ENCODE assay signal across 8 cellular contexts in the genomic region with DNA sequence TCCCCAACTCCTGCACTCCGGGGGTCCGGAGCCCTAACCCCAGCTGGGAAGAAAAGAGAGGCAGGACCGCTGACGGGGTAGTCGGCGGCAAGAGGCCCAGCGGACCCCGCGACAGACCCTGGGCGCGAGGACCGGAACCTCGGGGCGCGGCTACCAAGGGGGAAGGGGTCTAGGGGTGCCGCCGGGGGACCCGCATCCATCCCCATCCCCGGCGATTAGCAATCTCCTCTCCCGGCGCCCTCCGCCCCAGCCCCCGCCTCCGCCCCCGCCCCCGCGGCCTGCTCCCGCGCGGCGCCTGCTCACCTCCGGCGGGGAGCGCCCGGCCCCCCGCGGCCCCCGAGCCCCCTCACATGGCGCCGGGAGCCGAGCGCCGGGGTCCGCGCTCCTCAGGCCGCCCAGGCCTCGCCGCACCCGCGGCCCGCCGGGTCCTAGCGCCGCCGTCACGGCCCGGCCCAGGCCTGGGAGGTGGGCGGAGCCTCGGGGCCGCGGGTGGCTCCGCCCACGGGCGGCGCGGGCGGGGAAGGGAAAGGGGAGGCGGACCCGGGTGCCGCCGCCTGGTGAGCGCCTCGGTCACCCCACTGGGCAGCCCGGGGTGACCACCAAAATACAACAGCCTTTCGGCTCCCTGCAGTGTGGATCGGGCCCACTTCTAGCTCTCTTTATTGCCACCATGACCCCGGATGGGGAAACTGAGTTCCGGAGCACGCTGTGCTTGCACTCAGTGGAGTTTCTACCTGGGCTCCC. TPM values are rescaled to one million over a fixed set of nuclear protein-coding genes. Genes with fewer than 3 reads are reported as not detected.
DNase-seq lines count a peak whose midpoint lies in the region; ATAC-seq, FAIRE-seq and TF ChIP-seq lines count a peak whose summit lies in the region.

A gene with protein sequence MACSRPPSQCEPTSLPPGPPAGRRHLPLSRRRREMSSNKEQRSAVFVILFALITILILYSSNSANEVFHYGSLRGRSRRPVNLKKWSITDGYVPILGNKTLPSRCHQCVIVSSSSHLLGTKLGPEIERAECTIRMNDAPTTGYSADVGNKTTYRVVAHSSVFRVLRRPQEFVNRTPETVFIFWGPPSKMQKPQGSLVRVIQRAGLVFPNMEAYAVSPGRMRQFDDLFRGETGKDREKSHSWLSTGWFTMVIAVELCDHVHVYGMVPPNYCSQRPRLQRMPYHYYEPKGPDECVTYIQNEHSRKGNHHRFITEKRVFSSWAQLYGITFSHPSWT (minus strand): TSS at position 404 of the 744 bp plus-strand sequence. CDS start 1,622 bp downstream, outside the sequence.

- peak within 1 kb of the TSS; percentile 83 for H2AFZ ChIP-seq in osteoblast (ENCODE audit: low read length)

- H3K4me1 ChIP-seq in adipocyte (ENCODE audit: control insufficient read depth, insufficient read depth, low read length) (peaks cover 53% of the 10 kb centered on the region), osteoblast (ENCODE audit: insufficient read depth, low read length) (peaks cover 38% of the 10 kb centered on the region), upper lobe of left lung (peaks cover 70 to 78% (median 73%) of the 10 kb centered on the region in 4 donors)

- 1 to 9% methylated on average over 4 to 14 of the region's 80 CpGs for WGBS in upper lobe of left lung, 2 donors

- H3K4me3 ChIP-seq in adipocyte (ENCODE audit: low read length) (peak within 1 kb of the TSS; percentile 92), osteoblast (ENCODE audit: insufficient read depth, low read length) (peak within 1 kb of the TSS; percentile 95), upper lobe of left lung (peak within 1 kb of the TSS; percentile 90 to 98 (median 94))

- no peaks in the 10 kb centered on the region for H3K27me3 Mint-ChIP-seq in CD4-positive, alpha-beta T cell

- no peak for TF ChIP-seq EP300 in upper lobe of left lung (IDR thresholded peaks at IDR 0.05)

- TF ChIP-seq POLR2A in upper lobe of left lung (IDR thresholded peaks at IDR 0.05), result peak in 2 of 4 donors; percentile 48 to 59

- intact Hi-C loops in CD4-positive, alpha-beta T cell (cut with DNase I, micrococcal nuclease), result loop anchor here (1.0 to 5.0 kb wide), 2 partner anchors 18 to 37 kb away; a partner anchor contains a TSS
- intact Hi-C loops in Right ventricle myocardium inferior (cut with DNase I), result no loop called here

- peak in 9 of 10 experiments; percentile 32 to 74 (median 60) for DNase-seq in CD4-positive, alpha-beta T cell
- DNase-seq in HTR-8/SVneo (ENCODE audit: insufficient read length, low spot score) (peak; percentile 73), adipocyte (ENCODE audit: low read depth) (peak; percentile 94), Right ventricle myocardium inferior (ENCODE audit: missing footprints) (peak; percentile 89), osteoblast (ENCODE audit: insufficient read length, low spot score, missing footprints) (peak; percentile 99), upper lobe of left lung (peak; percentile 81 to 97)

- H3K4me1 Mint-ChIP-seq in CD4-positive, alpha-beta T cell (ENCODE audit: low read depth), result peaks cover 45% of the 10 kb centered on the region

- H3K79me2 ChIP-seq in osteoblast (ENCODE audit: insufficient read depth, low read length), result peaks cover 28% of the 10 kb centered on the region

- H3K36me3 ChIP-seq in adipocyte (ENCODE audit: control insufficient read depth, insufficient read depth, low read length, severe bottlenecking) (peaks cover 21% of the 10 kb centered on the region), osteoblast (ENCODE audit: insufficient read depth, low read length) (peaks cover 24% of the 10 kb centered on the region), upper lobe of left lung (peaks cover 13 to 24% (median 20%) of the 10 kb centered on the region in 4 donors)

- peaks cover 13% of the 10 kb centered on the region for H3K9me3 ChIP-seq in CD4-positive, alpha-beta T cell (ENCODE audit: control insufficient read depth, low read length)
- H3K9me3 ChIP-seq in adipocyte (ENCODE audit: control insufficient read depth, low read length) (no peaks in the 10 kb centered on the region), osteoblast (ENCODE audit: low read depth, low read length) (no peaks in the 10 kb centered on the region), upper lobe of left lung (no peaks in the 10 kb centered on the region)

- peak within 1 kb of the TSS; percentile 100 for H3K9ac ChIP-seq in adipocyte (ENCODE audit: low read length)

- TF ChIP-seq CTCF in CD4-positive, alpha-beta T cell (IDR thresholded peaks at IDR 0.05), result no peak
- TF ChIP-seq CTCF in osteoblast (IDR thresholded peaks at IDR 0.05; ENCODE audit: extremely low read depth, low read depth, low read length) (no peak), upper lobe of left lung (IDR thresholded peaks at IDR 0.05) (peak in 2 of 6 experiments; percentile 10 to 13)

- H3K4me2 ChIP-seq in osteoblast (ENCODE audit: insufficient read depth, low read length), result peak within 1 kb of the TSS; percentile 89

- H4K20me1 ChIP-seq in osteoblast (ENCODE audit: insufficient read depth, low read length), result peaks cover 26% of the 10 kb centered on the region

- peak; percentile 76 for ATAC-seq in CD4-positive, alpha-beta T cell (ENCODE audit: poor library complexity)
- ATAC-seq in GM19328 (IDR thresholded peaks at IDR 0.05; ENCODE audit: unreplicated experiment) (peak; percentile 66), SK-N-SH treated with all-trans-retinoic acid at 6 μM for 48 hours (peak; percentile 72), Right ventricle myocardium inferior (peak; percentile 84), upper lobe of left lung (ENCODE audit: low FRiP score in 2 of 2) (peak; percentile 79 to 90)

- POLR2A ChIA-PET in CD4-positive, alpha-beta T cell (lab: Charles Lee), result interaction anchor here (0.8 to 3.1 kb wide), 8 partner anchors 11 to 225 kb away, joined by 3 to 16 read pairs (median 3); a partner anchor contains a TSS

- H3K27ac ChIP-seq in CD4-positive, alpha-beta T cell (ENCODE audit: low read depth, low read length), result peak within 1 kb of the TSS; percentile 56
- H3K27ac ChIP-seq in osteoblast (ENCODE audit: low read depth, low read length) (peak within 1 kb of the TSS; percentile 89), upper lobe of left lung (peak within 1 kb of the TSS; percentile 92 to 98 (median 95))

- no peaks in the 10 kb centered on the region for H3K27me3 ChIP-seq in CD4-positive, alpha-beta T cell (ENCODE audit: control insufficient read depth, insufficient read depth, low read length)
- no peaks in the 10 kb centered on the region for H3K27me3 ChIP-seq in adipocyte (replicated peaks; ENCODE audit: control insufficient read depth, insufficient read depth, low read length)
- no peaks in the 10 kb centered on the region for H3K27me3 ChIP-seq in osteoblast (ENCODE audit: insufficient read depth, low read length)
- no peaks in the 10 kb centered on the region for H3K27me3 ChIP-seq in upper lobe of left lung

- no peaks in the 10 kb centered on the region for H3K9me3 Mint-ChIP-seq in CD4-positive, alpha-beta T cell

- CTCF ChIA-PET in CD4-positive, alpha-beta T cell (lab: Charles Lee), result interaction anchor here (0.8 to 2.2 kb wide), 3 partner anchors 11 to 165 kb away, joined by 4 to 6 read pairs (median 5); a partner anchor contains a TSS

- FAIRE-seq in HTR-8/SVneo (lab: Jason Lieb, UNC), result no peak

- peak within 1 kb of the TSS; percentile 86 for H3K27ac Mint-ChIP-seq in CD4-positive, alpha-beta T cell

- H3K36me3 Mint-ChIP-seq in CD4-positive, alpha-beta T cell (ENCODE audit: low read depth), result peaks cover 50% of the 10 kb centered on the region

- H3K4me3 Mint-ChIP-seq in CD4-positive, alpha-beta T cell, result peak within 1 kb of the TSS; percentile 95

TF ChIP-seq in SK-N-SH treated with all-trans-retinoic acid at 6 μM for 48 hours, 23 proteins besides CTCF, POLR2A, EP300 and RAD21 (continues in another document):
- TF ChIP-seq, protein P1, sequence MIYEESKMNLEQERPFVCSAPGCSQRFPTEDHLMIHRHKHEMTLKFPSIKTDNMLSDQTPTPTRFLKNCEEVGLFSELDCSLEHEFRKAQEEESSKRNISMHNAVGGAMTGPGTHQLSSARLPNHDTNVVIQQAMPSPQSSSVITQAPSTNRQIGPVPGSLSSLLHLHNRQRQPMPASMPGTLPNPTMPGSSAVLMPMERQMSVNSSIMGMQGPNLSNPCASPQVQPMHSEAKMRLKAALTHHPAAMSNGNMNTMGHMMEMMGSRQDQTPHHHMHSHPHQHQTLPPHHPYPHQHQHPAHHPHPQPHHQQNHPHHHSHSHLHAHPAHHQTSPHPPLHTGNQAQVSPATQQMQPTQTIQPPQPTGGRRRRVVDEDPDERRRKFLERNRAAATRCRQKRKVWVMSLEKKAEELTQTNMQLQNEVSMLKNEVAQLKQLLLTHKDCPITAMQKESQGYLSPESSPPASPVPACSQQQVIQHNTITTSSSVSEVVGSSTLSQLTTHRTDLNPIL (CRISPR knock-in tag; IDR thresholded peaks at IDR 0.05; ENCODE audit: low read depth), result no peak
- TF ChIP-seq OSR1 (CRISPR knock-in tag; IDR thresholded peaks at IDR 0.05) (no peak), ZNF8 (CRISPR knock-in tag; IDR thresholded peaks at IDR 0.05) (no peak), CSDC2 (CRISPR knock-in tag; IDR thresholded peaks at IDR 0.05) (no peak), ISL1 (CRISPR knock-in tag; IDR thresholded peaks at IDR 0.05) (no peak), BACH2 (CRISPR knock-in tag; IDR thresholded peaks at IDR 0.05; ENCODE audit: borderline replicate concordance) (no peak), ARNTL (CRISPR knock-in tag; IDR thresholded peaks at IDR 0.05; ENCODE audit: borderline replicate concordance, low read depth) (no peak), TCF4 (CRISPR knock-in tag; IDR thresholded peaks at IDR 0.05; ENCODE audit: borderline replicate concordance) (no peak), ESRRG (CRISPR knock-in tag; IDR thresholded peaks at IDR 0.05) (no peak), ZNF565 (CRISPR knock-in tag; conservative IDR thresholded peaks at IDR 0.05; ENCODE audit: low read depth) (no peak), RARB (CRISPR knock-in tag; IDR thresholded peaks at IDR 0.05) (no peak)

RNA-seq across cellular contexts. Expression of the gene that starts here (rescaled TPM):
- total RNA-seq in CD4-positive, alpha-beta T cell, result 10 to 100 TPM; 93.1 to 97.5 TPM
- total RNA-seq in Right ventricle myocardium inferior (43.3 TPM), osteoblast (52.7 and 53.2 TPM in 2 replicates), upper lobe of left lung (100 to 1,000 TPM in 1 of 6 donors, 10 to 100 TPM in 5; 67.3 to 117 (median 85.2) TPM)

Comparison
In these comparisons a context has a peak if more than half of its experiments do, and no peak if none do; other contexts are left out.
1. Peak in every context shown above with its lines: DNase-seq, ATAC-seq, H3K4me3 ChIP-seq and H3K27ac ChIP-seq.